Comparison of ENCODE assay signal across 13 cellular contexts in the genomic region with DNA sequence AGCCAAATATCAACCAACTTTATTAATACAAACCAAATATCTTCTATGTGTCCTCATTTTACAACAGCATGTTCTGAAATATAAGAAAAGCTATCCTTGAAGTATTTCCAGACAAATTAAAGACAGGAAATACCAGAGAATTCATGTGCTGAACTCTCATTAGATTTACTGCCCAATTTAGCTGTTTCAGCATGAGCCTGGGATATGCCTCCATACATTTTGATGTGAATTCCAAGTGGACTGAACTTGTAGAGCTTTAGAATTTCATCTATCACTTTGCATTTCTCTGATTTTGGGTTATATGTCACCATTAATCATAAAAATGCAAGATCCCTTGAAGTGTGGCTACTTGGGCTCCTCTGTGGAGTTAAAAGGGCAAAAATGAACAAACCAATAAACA.
DNase-seq lines count a peak whose midpoint lies in the region; TF ChIP-seq lines count a peak whose summit lies in the region.
"Had no signal": no experiment of that assay in that cellular context is flagged by ENCODE, and none has a peak within 500 bp of the region (broad histone marks: within the 10 kb centered on the region; RNA-seq: fewer than 3 reads in every experiment).

No MANE protein-coding gene starts in this region.

- H3K4me3 ChIP-seq in adipocyte (ENCODE audit: low read length) (no peak overlapping the region), fibroblast of lung (replicated peaks in 1 of 4; ENCODE audit: control extremely low read depth in 1 of 4, insufficient read depth in 1 of 4, low read depth in 3 of 4, low read length in 4 of 4) (no peak overlapping the region), smooth muscle cell (no peak overlapping the region), vagina (no peak overlapping the region)
- H3K4me3 ChIP-seq: GM12878 had no signal

- H3K27ac ChIP-seq in fibroblast of lung (ENCODE audit: insufficient read depth, low read length) (no peak overlapping the region), smooth muscle cell (ENCODE audit: low read depth) (no peak overlapping the region), vagina (no peak overlapping the region)

- no peaks in the 10 kb centered on the region for H3K9me3 ChIP-seq in adipocyte (ENCODE audit: control insufficient read depth, low read length)
- H3K9me3 ChIP-seq in fibroblast of lung (ENCODE audit: control insufficient read depth, insufficient read depth, low read depth, low read length), result no peaks in the 10 kb centered on the region
- H3K9me3 ChIP-seq in smooth muscle cell (replicated peaks; ENCODE audit: low read depth), result no peaks in the 10 kb centered on the region
- H3K9me3 ChIP-seq in vagina, result no peaks in the 10 kb centered on the region

- H3K36me3 ChIP-seq in adipocyte (ENCODE audit: control insufficient read depth, insufficient read depth, low read length, severe bottlenecking), result no peaks in the 10 kb centered on the region
- H3K36me3 ChIP-seq in fibroblast of lung (ENCODE audit: control insufficient read depth, insufficient read depth, low read length), result no peaks in the 10 kb centered on the region
- H3K36me3 ChIP-seq in smooth muscle cell (ENCODE audit: low read depth), result no peaks in the 10 kb centered on the region
- no peaks in the 10 kb centered on the region for H3K36me3 ChIP-seq in vagina

- DNase-seq in EL, result peak; percentile 36
- DNase-seq in adipocyte (ENCODE audit: low read depth), result peak; percentile 25
- peak; percentile 16 to 21 for DNase-seq in fibroblast of lung (ENCODE audit: low read depth in 2 of 2)
- no peak for DNase-seq in smooth muscle cell (lab: John Stamatoyannopoulos, UW; ENCODE audit: unreplicated experiment)
- no peak for DNase-seq in vagina (ENCODE audit: extremely low spot score in 2 of 2)
- DNase-seq in NCI-H526 (lab: John Stamatoyannopoulos, UW), result no peak
- DNase-seq in GM10266 (ENCODE audit: extremely low spot score), result no peak
- DNase-seq: C1 segment of cervical spinal cord, DMS 273 treated with DMSO at 0.1 percent for 48 hours, NCI-H1436 treated with DMSO at 0.1 percent for 48 hours, NCI-H748 treated with DMSO at 0.1 percent for 48 hours, PC-3 had no signal

- no peaks in the 10 kb centered on the region for H3F3A ChIP-seq in smooth muscle cell (ENCODE audit: low read depth)

- H4K20me1 ChIP-seq in fibroblast of lung (ENCODE audit: control insufficient read depth, extremely low read depth, insufficient read depth, low read length), result no peaks in the 10 kb centered on the region
- no peaks in the 10 kb centered on the region for H4K20me1 ChIP-seq in smooth muscle cell (ENCODE audit: low read depth)

- H3K79me2 ChIP-seq in fibroblast of lung (ENCODE audit: control insufficient read depth, insufficient read depth, low read length) (no peaks in the 10 kb centered on the region), smooth muscle cell (ENCODE audit: low read depth) (no peaks in the 10 kb centered on the region)

- H2AFZ ChIP-seq in fibroblast of lung (ENCODE audit: low read length) (no peak overlapping the region), smooth muscle cell (ENCODE audit: low read depth) (peak overlapping the region; percentile 49)

- H3K4me1 ChIP-seq in adipocyte (ENCODE audit: control insufficient read depth, insufficient read depth, low read length) (peaks cover 17% of the 10 kb centered on the region), fibroblast of lung (ENCODE audit: control insufficient read depth, extremely low read depth, insufficient read depth, low read length) (peaks cover 5% of the 10 kb centered on the region), smooth muscle cell (ENCODE audit: low read depth) (peaks cover 10% of the 10 kb centered on the region), vagina (peaks cover 5% of the 10 kb centered on the region)

- intact Hi-C loops in vagina (cut with DNase I), result no loop called here

- H3K9ac ChIP-seq in adipocyte (ENCODE audit: low read length) (no peak overlapping the region), fibroblast of lung (ENCODE audit: insufficient read depth, low read length) (no peak overlapping the region), smooth muscle cell (ENCODE audit: low read depth) (no peak overlapping the region)

- H3K27me3 ChIP-seq in adipocyte (replicated peaks; ENCODE audit: control insufficient read depth, insufficient read depth, low read length) (no peaks in the 10 kb centered on the region), fibroblast of lung (ENCODE audit: control insufficient read depth, insufficient read depth, low read length) (no peaks in the 10 kb centered on the region), smooth muscle cell (ENCODE audit: low read depth) (no peaks in the 10 kb centered on the region), vagina (no peaks in the 10 kb centered on the region)

- TF ChIP-seq POLR2A in vagina (IDR thresholded peaks at IDR 0.05), result no peak

- no peak overlapping the region for H3K4me2 ChIP-seq in fibroblast of lung (ENCODE audit: extremely low read depth, insufficient read depth, low read length)
- peak overlapping the region; percentile 43 for H3K4me2 ChIP-seq in smooth muscle cell

- no peak for TF ChIP-seq CTCF in fibroblast of lung (conservative IDR thresholded peaks at IDR 0.05 in 1 of 2, IDR thresholded peaks at IDR 0.05 in 1 of 2; ENCODE audit: low read depth in 1 of 2, low read length in 2 of 2)
- TF ChIP-seq CTCF in smooth muscle cell (IDR thresholded peaks at IDR 0.05; ENCODE audit: borderline replicate concordance, insufficient read depth, poor library complexity, severe bottlenecking), result no peak
- no peak for TF ChIP-seq CTCF in vagina (IDR thresholded peaks at IDR 0.05)
- TF ChIP-seq CTCF in GM10266 (IDR thresholded peaks at IDR 0.05; ENCODE audit: control insufficient read depth, insufficient read depth, low read depth, missing control alignments), result no peak

Comparison
In these comparisons a context has a peak if more than half of its experiments do, and no peak if none do; other contexts are left out.
1. DNase-seq: peak in EL (single experiment), adipocyte (single experiment) and fibroblast of lung (2 of 2); none in smooth muscle cell (single experiment), vagina (0 of 2), NCI-H526 (0 of 2) and GM10266 (single experiment).